Comparison of ENCODE assay signal across 14 cellular contexts in the genomic region with DNA sequence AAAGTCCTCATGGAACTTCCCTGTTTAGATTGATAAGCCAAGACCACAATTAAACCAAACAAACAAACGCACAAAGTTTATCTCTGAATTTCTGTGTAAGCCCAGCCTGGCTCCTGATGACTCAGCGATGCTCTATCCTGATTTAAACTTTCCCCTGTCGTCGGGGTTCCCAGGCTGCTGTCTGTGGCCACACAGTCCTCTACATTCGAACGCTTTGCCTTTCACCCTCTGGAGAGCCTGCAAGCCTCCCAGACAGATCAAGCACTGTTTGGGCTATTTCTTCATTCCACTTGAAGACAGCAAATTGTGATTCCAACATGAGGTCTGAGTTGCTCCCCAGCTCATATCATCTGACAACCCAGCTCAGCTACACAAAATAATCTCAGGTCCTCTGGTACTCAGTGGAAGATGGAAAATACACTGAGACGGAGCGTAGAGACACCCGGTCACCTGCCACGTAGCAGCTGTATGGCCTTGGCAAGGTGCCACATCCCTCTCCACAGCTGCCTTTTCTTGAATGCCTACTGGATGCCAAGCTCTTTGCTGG. TPM values are rescaled to one million over a fixed set of nuclear protein-coding genes. Genes with fewer than 3 reads are reported as not detected.
A peak's percentile ranks its signal among the peaks of the same experiment; 100 is the strongest.
DNase-seq lines count a peak whose midpoint lies in the region; ATAC-seq and TF ChIP-seq lines count a peak whose summit lies in the region.
"Had no signal": no experiment of that assay in that cellular context is flagged by ENCODE, and none has a peak within 500 bp of the region (broad histone marks: within the 10 kb centered on the region; RNA-seq: fewer than 3 reads in every experiment).

No MANE protein-coding gene starts in this region.

- no peaks in the 10 kb centered on the region for H3K27me3 Mint-ChIP-seq in memory B cell
- peaks cover 26% of the 10 kb centered on the region for H3K27me3 Mint-ChIP-seq in activated naive CD8-positive, alpha-beta T cell treated with anti-CD3 and anti-CD28 coated beads for 36 hours
- H3K27me3 Mint-ChIP-seq in activated T-cell treated with anti-CD3 and anti-CD28 coated beads, Interleukin-2, amount 50 U/mL, for 24 hours: peaks cover 26% of the 10 kb centered on the region
- H3K27me3 Mint-ChIP-seq in T-helper 2 cell treated with Interferon-gamma antibody and Interleukin-4, amounts not matched to agents 5 μg/mL and 100 μg/mL, for 36 hours (ENCODE audit: low read depth): peaks cover 7% of the 10 kb centered on the region
- H3K27me3 Mint-ChIP-seq: stimulated activated naive CD8-positive, alpha-beta T cell treated with anti-CD3 and anti-CD28 coated beads, Interleukin-15, Interleukin-2, amounts not matched to agents 100 ng/mL and 50 ng/mL, for 24 hours had no signal

- H3K4me3 Mint-ChIP-seq in memory B cell: no peak overlapping the region
- no peak overlapping the region for H3K4me3 Mint-ChIP-seq in activated naive CD8-positive, alpha-beta T cell treated with anti-CD3 and anti-CD28 coated beads for 36 hours
- H3K4me3 Mint-ChIP-seq in activated T-cell treated with anti-CD3 and anti-CD28 coated beads, Interleukin-2, amount 50 U/mL, for 24 hours: no peak overlapping the region
- no peak overlapping the region for H3K4me3 Mint-ChIP-seq in T-helper 2 cell treated with Interferon-gamma antibody and Interleukin-4, amounts not matched to agents 5 μg/mL and 100 μg/mL, for 36 hours
- H3K4me3 Mint-ChIP-seq: activated T-cell treated with anti-CD3 and anti-CD28 coated beads, Interleukin-2, amount 50 U/mL, for 72 hours; CD4-positive, alpha-beta memory T cell; stimulated activated naive CD8-positive, alpha-beta T cell treated with anti-CD3 and anti-CD28 coated beads, Interleukin-15, Interleukin-2, amounts not matched to agents 100 ng/mL and 50 ng/mL, for 24 hours had no signal

- CTCF ChIA-PET in IMR-90 (lab: Yijun Ruan, JAX): interaction anchor here (0.6 to 2.4 kb wide), 2 partner anchors 54 to 142 kb away, joined by 5 to 9 read pairs; no protein-coding TSS in a partner anchor

- H3K56ac ChIP-seq in IMR-90 (ENCODE audit: extremely low read depth, insufficient read depth, low read length): no peak overlapping the region

- no peak overlapping the region for H4K8ac ChIP-seq in IMR-90 (ENCODE audit: low read depth in 2 of 2, low read length in 2 of 2)

- intact Hi-C loops in IMR-90 (cut with micrococcal nuclease) (no loop called here), adrenal gland (cut with DNase I) (no loop called here)

- H2AFZ ChIP-seq in IMR-90 (replicated peaks; ENCODE audit: low read length, poor library complexity): no peak overlapping the region

- no peaks in the 10 kb centered on the region for H4K20me1 ChIP-seq in IMR-90 (ENCODE audit: insufficient read depth, low read length)

- H3K4me3 ChIP-seq in IMR-90 (ENCODE audit: insufficient read depth, low read depth, low read length) (no peak overlapping the region), adrenal gland (no peak overlapping the region)

- peaks cover 28% of the 10 kb centered on the region for H3K36me3 Mint-ChIP-seq in memory B cell
- no peaks in the 10 kb centered on the region for H3K36me3 Mint-ChIP-seq in activated naive CD8-positive, alpha-beta T cell treated with anti-CD3 and anti-CD28 coated beads for 36 hours
- H3K36me3 Mint-ChIP-seq in activated T-cell treated with anti-CD3 and anti-CD28 coated beads, Interleukin-2, amount 50 U/mL, for 24 hours (ENCODE audit: low read depth): no peaks in the 10 kb centered on the region
- no peaks in the 10 kb centered on the region for H3K36me3 Mint-ChIP-seq in T-helper 2 cell treated with Interferon-gamma antibody and Interleukin-4, amounts not matched to agents 5 μg/mL and 100 μg/mL, for 36 hours (ENCODE audit: low read depth)
- H3K36me3 Mint-ChIP-seq: CD4-positive, alpha-beta memory T cell had no signal

- peak overlapping the region; percentile 6; the same call in 1 of the 2 replicates for H3K4me2 ChIP-seq in IMR-90 (ENCODE audit: low read depth, low read length)

- H3K4ac ChIP-seq in IMR-90 (ENCODE audit: low read depth, low read length): peak overlapping the region; percentile 1; the same call in 1 of the 2 replicates

- TF ChIP-seq RAD21 in IMR-90 (IDR thresholded peaks at IDR 0.05; ENCODE audit: low read length): no peak

- no peak overlapping the region for H2BK15ac ChIP-seq in IMR-90 (ENCODE audit: low read depth, low read length)

- H4K91ac ChIP-seq in IMR-90 (ENCODE audit: insufficient read depth, low read depth, low read length): no peak overlapping the region

- TF ChIP-seq CTCF in IMR-90 (conservative IDR thresholded peaks at IDR 0.05; ENCODE audit: low read depth, low read length) (no peak), adrenal gland (IDR thresholded peaks at IDR 0.05) (no peak)

- H3K18ac ChIP-seq in IMR-90 (ENCODE audit: low read depth, low read length): peak overlapping the region; percentile 30; the same call in 1 of the 2 replicates

- peak; percentile 24 for DNase-seq in AG20443 (ENCODE audit: low spot score)
- peak; percentile 55 for DNase-seq in IMR-90
- peak in 6 of 7 donors; percentile 56 to 78 (median 74) for DNase-seq in adrenal gland
- DNase-seq in memory B cell (ENCODE audit: low spot score in 2 of 2): no peak
- no peak for DNase-seq in activated naive CD8-positive, alpha-beta T cell treated with anti-CD3 and anti-CD28 coated beads for 36 hours
- no peak for DNase-seq in activated T-cell treated with anti-CD3 and anti-CD28 coated beads, Interleukin-2, amount 50 U/mL, for 24 hours
- DNase-seq in OCI-M2 (lab: John Stamatoyannopoulos, UW; ENCODE audit: unreplicated experiment): no peak
- DNase-seq in T-helper 2 cell treated with Interferon-gamma antibody and Interleukin-4, amounts not matched to agents 5 μg/mL and 100 μg/mL, for 36 hours (ENCODE audit: low spot score): no peak
- DNase-seq: activated T-cell treated with anti-CD3 and anti-CD28 coated beads, Interleukin-2, amount 50 U/mL, for 72 hours; CD4-positive, alpha-beta memory T cell; cerebellar nuclear complex; NCI-H82; T1000 had no signal

- no peak overlapping the region for H2AK5ac ChIP-seq in IMR-90 (ENCODE audit: low read depth, low read length)

- H3K4me1 Mint-ChIP-seq in memory B cell: peaks cover 25% of the 10 kb centered on the region
- H3K4me1 Mint-ChIP-seq in activated naive CD8-positive, alpha-beta T cell treated with anti-CD3 and anti-CD28 coated beads for 36 hours: no peaks in the 10 kb centered on the region
- H3K4me1 Mint-ChIP-seq in activated T-cell treated with anti-CD3 and anti-CD28 coated beads, Interleukin-2, amount 50 U/mL, for 24 hours (ENCODE audit: low read depth): no peaks in the 10 kb centered on the region
- peaks cover 2% of the 10 kb centered on the region for H3K4me1 Mint-ChIP-seq in T-helper 2 cell treated with Interferon-gamma antibody and Interleukin-4, amounts not matched to agents 5 μg/mL and 100 μg/mL, for 36 hours (ENCODE audit: low read depth)

- no peak overlapping the region for H2AK9ac ChIP-seq in IMR-90 (replicated peaks; ENCODE audit: low read depth, low read length, poor library complexity)

- H4K5ac ChIP-seq in IMR-90 (ENCODE audit: low read depth, low read length): no peak overlapping the region

- no peak overlapping the region for H2BK5ac ChIP-seq in IMR-90 (ENCODE audit: low read depth, low read length, poor library complexity, severe bottlenecking)

- H3K9me3 Mint-ChIP-seq in memory B cell: no peaks in the 10 kb centered on the region
- H3K9me3 Mint-ChIP-seq in activated naive CD8-positive, alpha-beta T cell treated with anti-CD3 and anti-CD28 coated beads for 36 hours: no peaks in the 10 kb centered on the region
- no peaks in the 10 kb centered on the region for H3K9me3 Mint-ChIP-seq in activated T-cell treated with anti-CD3 and anti-CD28 coated beads, Interleukin-2, amount 50 U/mL, for 24 hours
- no peaks in the 10 kb centered on the region for H3K9me3 Mint-ChIP-seq in T-helper 2 cell treated with Interferon-gamma antibody and Interleukin-4, amounts not matched to agents 5 μg/mL and 100 μg/mL, for 36 hours
- H3K9me3 Mint-ChIP-seq: activated T-cell treated with anti-CD3 and anti-CD28 coated beads, Interleukin-2, amount 50 U/mL, for 72 hours; CD4-positive, alpha-beta memory T cell; stimulated activated naive CD8-positive, alpha-beta T cell treated with anti-CD3 and anti-CD28 coated beads, Interleukin-15, Interleukin-2, amounts not matched to agents 100 ng/mL and 50 ng/mL, for 24 hours had no signal

- no peak overlapping the region for H2BK20ac ChIP-seq in IMR-90 (ENCODE audit: low read depth, low read length)

- ATAC-seq in IMR-90 (ENCODE audit: low read depth): peak; percentile 78
- ATAC-seq in memory B cell (ENCODE audit: low read depth): no peak
- ATAC-seq: activated T-cell treated with anti-CD3 and anti-CD28 coated beads, Interleukin-2, amount 50 U/mL, for 72 hours had no signal

- H2BK120ac ChIP-seq in IMR-90 (ENCODE audit: low read depth, low read length): no peak overlapping the region; the same call in 1 of the 2 replicates

- no peaks in the 10 kb centered on the region; the same call in 1 of the 2 replicates for H3K9me1 ChIP-seq in IMR-90 (ENCODE audit: insufficient read depth, low read length)

- no peaks in the 10 kb centered on the region for H3K79me1 ChIP-seq in IMR-90 (ENCODE audit: low read depth in 1 of 2, low read length in 2 of 2)

- H3K27ac ChIP-seq in IMR-90 (ENCODE audit: insufficient read depth, low read length) (peak overlapping the region; percentile 51; the same call in 1 of the 2 replicates), adrenal gland (peak overlapping the region in 3 of 5 donors; percentile 46 to 73 (median 55))

- peak overlapping the region; percentile 69 for H3K27ac Mint-ChIP-seq in memory B cell
- no peak overlapping the region for H3K27ac Mint-ChIP-seq in activated naive CD8-positive, alpha-beta T cell treated with anti-CD3 and anti-CD28 coated beads for 36 hours
- H3K27ac Mint-ChIP-seq in activated T-cell treated with anti-CD3 and anti-CD28 coated beads, Interleukin-2, amount 50 U/mL, for 24 hours: no peak overlapping the region
- H3K27ac Mint-ChIP-seq in T-helper 2 cell treated with Interferon-gamma antibody and Interleukin-4, amounts not matched to agents 5 μg/mL and 100 μg/mL, for 36 hours: no peak overlapping the region
- H3K27ac Mint-ChIP-seq: activated T-cell treated with anti-CD3 and anti-CD28 coated beads, Interleukin-2, amount 50 U/mL, for 72 hours; CD4-positive, alpha-beta memory T cell; stimulated activated naive CD8-positive, alpha-beta T cell treated with anti-CD3 and anti-CD28 coated beads, Interleukin-15, Interleukin-2, amounts not matched to agents 100 ng/mL and 50 ng/mL, for 24 hours had no signal

- H3K36me3 ChIP-seq in IMR-90 (ENCODE audit: control insufficient read depth, insufficient read depth, low read length): peaks cover 11% of the 10 kb centered on the region; the same call in 1 of the 2 replicates
- no peaks in the 10 kb centered on the region for H3K36me3 ChIP-seq in adrenal gland (replicated peaks in 1 of 2)

- H3K4me1 ChIP-seq in IMR-90 (ENCODE audit: control insufficient read depth, insufficient read depth, low read length) (peaks cover 9% of the 10 kb centered on the region), adrenal gland (replicated peaks in 1 of 2) (peaks cover 7 to 44% of the 10 kb centered on the region in 2 donors)

- WGBS in IMR-90 (ENCODE audit: extremely low coverage in 2 of 2, insufficient read length in 1 of 2), 2 experiments: 43% methylated on average over 4 of the region's 10 CpGs; no CpG with 5 or more reads in 1 of the 2 experiments
- WGBS in adrenal gland, 4 donors: 31 to 43% (median 33%) methylated on average over 10 of the region's 10 CpGs

- dilution Hi-C loops in IMR-90 (cut with HindIII; ENCODE audit: low sequenced_read_pairs, unreplicated experiment): no loop called here

- in situ Hi-C loops in IMR-90 (cut with MboI; ENCODE audit: low sequenced_read_pairs): no loop called here

- H3K9me3 ChIP-seq in IMR-90 (ENCODE audit: control insufficient read depth, insufficient read depth, low read length) (no peaks in the 10 kb centered on the region), adrenal gland (replicated peaks in 1 of 3) (no peaks in the 10 kb centered on the region)

- H3K14ac ChIP-seq in IMR-90 (replicated peaks; ENCODE audit: low read depth, low read length): no peak overlapping the region

- POLR2A ChIA-PET in IMR-90 (lab: Charles Lee; ENCODE audit: unreplicated experiment): no interaction called here

- no peaks in the 10 kb centered on the region for H3K27me3 ChIP-seq in IMR-90 (ENCODE audit: control insufficient read depth, insufficient read depth, low read length)
- H3K27me3 ChIP-seq in adrenal gland: no peaks in the 10 kb centered on the region

- TF ChIP-seq POLR2A in IMR-90 (IDR thresholded peaks at IDR 0.05; ENCODE audit: low read depth, low read length) (no peak), adrenal gland (IDR thresholded peaks at IDR 0.05) (no peak)

- H3K9ac ChIP-seq in IMR-90 (ENCODE audit: low read depth, low read length): no peak overlapping the region

- no peak overlapping the region for H3K23ac ChIP-seq in IMR-90 (ENCODE audit: low read depth, low read length)

- BruUV-seq in IMR-90 (replicated peaks; lab: Mats Ljungman, UMichigan): no TSS peak

RNA-seq across cellular contexts. Expression of gene CYRIA, which starts 51.2 kb away (rescaled TPM):
- 1.7 and 3.8 TPM in 2 replicates for total RNA-seq in IMR-90 (2012; rRNA removed)
- 1.1 and 1.7 TPM in 2 replicates for polyA plus RNA-seq in IMR-90 (2012; rRNA removed)
- 0.36 and 0.37 TPM in 2 replicates for polyA plus RNA-seq in IMR-90 (2012; cell fraction: cytosol; rRNA removed)
- polyA plus RNA-seq in IMR-90 (2012; cell fraction: nucleus; rRNA removed; ENCODE audit: low replicate concordance): 0.30 and 3.4 TPM in 2 replicates
- total RNA-seq in adrenal gland: 10 to 100 TPM; 14.7 to 31.0 (median 20.1) TPM
- polyA plus RNA-seq in adrenal gland: 10 to 100 TPM in 1 of 3 donors, 1 to 10 TPM in 2; 2.4 to 12.4 (median 5.7) TPM
- under 1 TPM; 0.14 to 0.16 TPM for total RNA-seq in activated naive CD8-positive, alpha-beta T cell treated with anti-CD3 and anti-CD28 coated beads for 36 hours

Comparison
In these comparisons a context has a peak if more than half of its experiments do, and no peak if none do; other contexts are left out.
1. DNase-seq: peak in AG20443 (single experiment), IMR-90 (single experiment) and adrenal gland (6 of 7); none in memory B cell (0 of 2), activated naive CD8-positive, alpha-beta T cell treated with anti-CD3 and anti-CD28 coated beads for 36 hours (single experiment), activated T-cell treated with anti-CD3 and anti-CD28 coated beads, Interleukin-2, amount 50 U/mL, for 24 hours (single experiment), OCI-M2 (single experiment) and T-helper 2 cell treated with Interferon-gamma antibody and Interleukin-4, amounts not matched to agents 5 μg/mL and 100 μg/mL, for 36 hours (single experiment).